Comparison of ENCODE assay signal across 7 cellular contexts in genomic region chr19:40806385-40807146, GRCh38. TPM values are rescaled to one million over a fixed set of nuclear protein-coding genes. Genes with fewer than 3 reads are reported as not detected.
DNase-seq lines count a peak whose midpoint lies in the region; ATAC-seq, FAIRE-seq and TF ChIP-seq lines count a peak whose summit lies in the region.

No MANE protein-coding gene starts in this region.

- CTCF ChIA-PET in H1 (lab: Charles Lee; ENCODE audit: partially characterized antibody), result interaction anchor here (0.8 to 4.4 kb wide), 21 partner anchors 8 to 338 kb away, joined by 3 to 26 read pairs (median 5); partner anchors contain the start of genes EGLN2, NUMBL and RAB4B

- 37% methylated on average over 25 of the region's 26 CpGs; no CpG with 5 or more reads in 1 of the 2 experiments for WGBS in H1 (ENCODE audit: extremely low coverage in 1 of 2, insufficient coverage in 1 of 2, insufficient read length in 1 of 2, insufficient replicate concordance in 2 of 2, low coverage in 1 of 2, low lambda C conversion rate in 2 of 2, missing lambda C conversion rate in 1 of 2), 2 experiments

- H3K9me3 ChIP-seq in H1 (ENCODE audit: insufficient read depth in 2 of 2, low read depth in 1 of 2, low read length in 1 of 2), result no peaks in the 10 kb centered on the region

- H3K56ac ChIP-seq in H1 (replicated peaks; ENCODE audit: insufficient read length, low read depth, low read length), result no peak overlapping the region

- H3K4ac ChIP-seq in H1 (replicated peaks; ENCODE audit: insufficient read length, low read depth, low read length), result no peak overlapping the region

- POLR2A ChIA-PET in H1 (lab: Charles Lee; ENCODE audit: partially characterized antibody), result interaction anchor here (0.5 to 15.7 kb wide), 24 partner anchors 8 to 320 kb away, joined by 3 to 241 read pairs (median 5); partner anchors contain the start of genes ACTMAP, COQ8B, EGLN2 and ITPKC

- TF ChIP-seq CTCF in H1 (IDR thresholded peaks at IDR 0.05; ENCODE audit: control extremely low read depth in 1 of 3, insufficient read depth in 1 of 3, low read depth in 1 of 3, low read length in 3 of 3), result peak; percentile 84 to 98 (median 98)

- H3K14ac ChIP-seq in H1 (ENCODE audit: insufficient read length), result no peak overlapping the region

- FAIRE-seq in H1 (lab: Jason Lieb, UNC), result peak; percentile 77

- H3K79me2 ChIP-seq in H1 (ENCODE audit: control insufficient read depth in 1 of 2, insufficient read depth in 2 of 2, low read length in 2 of 2), result peaks cover 5 to 58% of the 10 kb centered on the region in 2 experiments

- DNase-seq in GM19240 (ENCODE audit: insufficient read length, low spot score) (peak; percentile 70), NCI-H526 treated with DMSO at 0.1 percent for 48 hours (lab: John Stamatoyannopoulos, UW) (peak; percentile 87), H1 (ENCODE audit: low read depth in 1 of 2, low spot score in 2 of 2) (peak; percentile 90 to 95), medulla oblongata (ENCODE audit: extremely low spot score) (peak; percentile 95)
- DNase-seq in activated CD8-positive, alpha-beta memory T cell treated with anti-CD3 and anti-CD28 coated beads, Interleukin-2, amount 50 U/mL, for 4 hours, result peak; percentile 76
- peak; percentile 48 to 63 (median 53) for DNase-seq in stimulated activated CD4-positive, alpha-beta T cell treated with anti-CD3 and anti-CD28 coated beads, TNF-alpha, amount 100 ng/mL, for 1 hour (ENCODE audit: low read depth in 3 of 3, low spot score in 1 of 3)

- H2BK5ac ChIP-seq in H1 (ENCODE audit: low read depth, low read length), result 0 out of 2 replicates have a peak overlapping the region, but pooled peaks have one; percentile 35

- H4K91ac ChIP-seq in H1 (replicated peaks; ENCODE audit: insufficient read length, low read length), result no peak overlapping the region

- peaks cover 7% of the 10 kb centered on the region; the same call in 1 of the 2 replicates for H3K23me2 ChIP-seq in H1 (ENCODE audit: low read depth, low read length)

- no peak overlapping the region for H2BK15ac ChIP-seq in H1 (ENCODE audit: low read length)

- no peak overlapping the region for H2BK20ac ChIP-seq in H1 (ENCODE audit: low read length)

- peaks cover 3 to 53% (median 27%) of the 10 kb centered on the region in 4 experiments for H3K4me1 ChIP-seq in H1 (replicated peaks in 1 of 4; ENCODE audit: control insufficient read depth in 3 of 4, insufficient read depth in 4 of 4, low read length in 3 of 4)

- no peak overlapping the region for H2BK120ac ChIP-seq in H1 (replicated peaks; ENCODE audit: low read depth, low read length)

- H3K23ac ChIP-seq in H1 (ENCODE audit: insufficient read length), result no peak overlapping the region

- H2AK5ac ChIP-seq in H1 (ENCODE audit: low read depth, low read length), result 0 out of 2 replicates have a peak overlapping the region, but pooled peaks have one; percentile 28

- peaks cover 44 to 60% of the 10 kb centered on the region in 2 experiments for H4K20me1 ChIP-seq in H1 (replicated peaks in 1 of 2; ENCODE audit: control insufficient read depth in 1 of 2, insufficient read depth in 2 of 2, low read length in 2 of 2)

- no peak overlapping the region; the same call in 1 of the 2 replicates for H4K8ac ChIP-seq in H1 (ENCODE audit: extremely low read depth, insufficient read depth, low read length)

- H3K4me3 ChIP-seq in H1 (ENCODE audit: extremely low read depth in 1 of 4, insufficient read depth in 2 of 4, low read depth in 3 of 4, low read length in 4 of 4), result peak overlapping the region in 2 of 4 experiments; percentile 22 to 35; a peak in 2 of 8 replicates

- no peak overlapping the region for H3K18ac ChIP-seq in H1 (ENCODE audit: extremely low read depth, low read length)

- peak overlapping the region; percentile 4 to 45 for H3K4me2 ChIP-seq in H1 (ENCODE audit: insufficient read depth in 1 of 2, low read depth in 2 of 2, low read length in 2 of 2)

- TF ChIP-seq RAD21 in H1 (IDR thresholded peaks at IDR 0.05 in 1 of 2, conservative IDR thresholded peaks at IDR 0.05 in 1 of 2; ENCODE audit: low read depth in 2 of 2, low read length in 2 of 2), result peak; percentile 52 to 61

- no peak overlapping the region for H3K27ac ChIP-seq in H1 (ENCODE audit: low read depth, low read length)

- TF ChIP-seq EP300 in H1 (IDR thresholded peaks at IDR 0.05; ENCODE audit: borderline replicate concordance in 1 of 2, low read depth in 2 of 2, low read length in 2 of 2), result peak; percentile 63 to 98

- H2AFZ ChIP-seq in H1 (ENCODE audit: low read length), result no peak overlapping the region

- ATAC-seq in GM21737 (IDR thresholded peaks at IDR 0.05; ENCODE audit: unreplicated experiment), result no peak

- H3K9ac ChIP-seq in H1 (replicated peaks in 1 of 4; ENCODE audit: extremely low read depth in 1 of 4, low read depth in 3 of 4, low read length in 3 of 4), result no peak overlapping the region

- H3K27me3 ChIP-seq in H1 (replicated peaks in 1 of 4; ENCODE audit: control insufficient read depth in 3 of 4, extremely low read depth in 1 of 4, insufficient read depth in 3 of 4, low read length in 3 of 4), result no peaks in the 10 kb centered on the region

- peaks cover 6 to 42% (median 13%) of the 10 kb centered on the region in 4 experiments; a peak in 6 of 8 replicates for H3K36me3 ChIP-seq in H1 (ENCODE audit: control insufficient read depth in 2 of 4, insufficient read depth in 4 of 4, low read length in 3 of 4)

- peaks cover 31% of the 10 kb centered on the region for H3K79me1 ChIP-seq in H1 (ENCODE audit: low read depth, low read length)

- no peak; a peak in 1 of 3 replicates for TF ChIP-seq POLR2A in H1 (IDR thresholded peaks at IDR 0.05; ENCODE audit: control extremely low read depth in 1 of 2, low read depth in 2 of 2, low read length in 2 of 2)

- no peak overlapping the region for H2BK12ac ChIP-seq in H1 (ENCODE audit: low read depth, low read length)

- no peak overlapping the region for H4K5ac ChIP-seq in H1 (ENCODE audit: insufficient read length, low read depth, low read length)

TF ChIP-seq in H1, 55 proteins besides CTCF, POLR2A, EP300 and RAD21 (continues in another document):
- no peak for TF ChIP-seq GTF2F1 (IDR thresholded peaks at IDR 0.05; ENCODE audit: borderline replicate concordance, low read depth, low read length)
- no peak for TF ChIP-seq PHF8 (conservative IDR thresholded peaks at IDR 0.05; ENCODE audit: low read depth, low read length)
- TF ChIP-seq CREB1 (IDR thresholded peaks at IDR 0.05), result peak; percentile 87
- no peak; the same call in 1 of the 2 replicates for TF ChIP-seq SP4 (IDR thresholded peaks at IDR 0.05; ENCODE audit: low read length)

RNA-seq across cellular contexts. Expression of gene EGLN2, which starts 7.6 kb away (rescaled TPM):
- 101 and 103 TPM in 2 replicates for total RNA-seq in H1 (2021; fragmentation: NEBNext Ultra II Directional; extraction: Animal tissue kit (Norgen Biotek cat#: 25700))
- 86.9 and 101 TPM in 2 replicates for polyA plus RNA-seq in H1 (2011; rRNA removed)
- 92.3 TPM for polyA plus RNA-seq in H1 (2011; cell fraction: cytosol; rRNA removed)
- polyA plus RNA-seq in H1 (2011; cell fraction: nucleus; rRNA removed), result 115 TPM
- 67.8 to 136 TPM (median 115 TPM) in 4 replicates for polyA plus RNA-seq in H1 (2012, experiment 1 of 2)
- polyA plus RNA-seq in H1 (2012, experiment 2 of 2), result 88.1 TPM
- polyA plus RNA-seq in H1 (2013, experiment 1 of 2), result 71.6 TPM
- 70.0 TPM for polyA plus RNA-seq in H1 (2013, experiment 2 of 2)
- polyA minus RNA-seq in H1 (2011; rRNA and poly(A)+ RNA removed), result 53.1 and 75.3 TPM in 2 replicates
- polyA minus RNA-seq in H1 (2011; cell fraction: cytosol; rRNA and poly(A)+ RNA removed), result 54.2 TPM
- 66.5 TPM for polyA minus RNA-seq in H1 (2011; cell fraction: nucleus; rRNA and poly(A)+ RNA removed)

RNA-seq across cellular contexts. Expression of gene RAB4B, which starts 28.5 kb away (rescaled TPM):
- 15.8 and 15.9 TPM in 2 replicates for total RNA-seq in H1 (2021; fragmentation: NEBNext Ultra II Directional; extraction: Animal tissue kit (Norgen Biotek cat#: 25700))
- 28.6 and 42.1 TPM in 2 replicates for polyA plus RNA-seq in H1 (2011; rRNA removed)
- 29.6 TPM for polyA plus RNA-seq in H1 (2011; cell fraction: cytosol; rRNA removed)
- 33.6 TPM for polyA plus RNA-seq in H1 (2011; cell fraction: nucleus; rRNA removed)
- 9.8 to 26.8 TPM (median 21.5 TPM) in 4 replicates for polyA plus RNA-seq in H1 (2012, experiment 1 of 2)
- polyA plus RNA-seq in H1 (2012, experiment 2 of 2), result 21.1 TPM
- polyA plus RNA-seq in H1 (2013, experiment 1 of 2), result 11.6 TPM
- polyA plus RNA-seq in H1 (2013, experiment 2 of 2), result 13.2 TPM
- polyA minus RNA-seq in H1 (2011; rRNA and poly(A)+ RNA removed), result 7.0 and 9.0 TPM in 2 replicates
- polyA minus RNA-seq in H1 (2011; cell fraction: cytosol; rRNA and poly(A)+ RNA removed), result 8.1 TPM
- 4.1 TPM for polyA minus RNA-seq in H1 (2011; cell fraction: nucleus; rRNA and poly(A)+ RNA removed)

RNA-seq across cellular contexts. Expression of gene MIA, which starts 31.2 kb away (rescaled TPM):
- total RNA-seq in H1 (2021; fragmentation: NEBNext Ultra II Directional; extraction: Animal tissue kit (Norgen Biotek cat#: 25700)), result not detected in 2 replicates
- not detected in 2 replicates for polyA plus RNA-seq in H1 (2011; rRNA removed)
- not detected for polyA plus RNA-seq in H1 (2011; cell fraction: cytosol; rRNA removed)
- 1.3 TPM for polyA plus RNA-seq in H1 (2011; cell fraction: nucleus; rRNA removed)
- polyA plus RNA-seq in H1 (2012, experiment 1 of 2), result 0.56 TPM in 1 of 4 replicates, not detected in the others
- not detected for polyA plus RNA-seq in H1 (2012, experiment 2 of 2)
- polyA plus RNA-seq in H1 (2013, experiment 1 of 2), result 0.26 TPM
- polyA plus RNA-seq in H1 (2013, experiment 2 of 2), result 0.11 TPM
- polyA minus RNA-seq in H1 (2011; rRNA and poly(A)+ RNA removed), result not detected in 2 replicates
- polyA minus RNA-seq in H1 (2011; cell fraction: cytosol; rRNA and poly(A)+ RNA removed), result not detected
- polyA minus RNA-seq in H1 (2011; cell fraction: nucleus; rRNA and poly(A)+ RNA removed), result not detected

RNA-seq across cellular contexts. Expression of gene CYP2A6, which starts 43.7 kb away (rescaled TPM):
- not detected in 2 replicates for total RNA-seq in H1 (2021; fragmentation: NEBNext Ultra II Directional; extraction: Animal tissue kit (Norgen Biotek cat#: 25700))
- polyA plus RNA-seq in H1 (2011; rRNA removed), result 0.33 and 0.46 TPM in 2 replicates
- polyA plus RNA-seq in H1 (2011; cell fraction: cytosol; rRNA removed), result 0.14 TPM
- 0.37 TPM for polyA plus RNA-seq in H1 (2011; cell fraction: nucleus; rRNA removed)
- 0.20 to 0.60 TPM (median 0.29 TPM) in 3 of 4 replicates, not detected in the other for polyA plus RNA-seq in H1 (2012, experiment 1 of 2)
- polyA plus RNA-seq in H1 (2012, experiment 2 of 2), result 0.18 TPM
- polyA plus RNA-seq in H1 (2013, experiment 1 of 2), result 0.10 TPM
- not detected for polyA plus RNA-seq in H1 (2013, experiment 2 of 2)
- 0.73 TPM in 1 of 2 replicates, not detected in the other for polyA minus RNA-seq in H1 (2011; rRNA and poly(A)+ RNA removed)
- not detected for polyA minus RNA-seq in H1 (2011; cell fraction: cytosol; rRNA and poly(A)+ RNA removed)
- not detected for polyA minus RNA-seq in H1 (2011; cell fraction: nucleus; rRNA and poly(A)+ RNA removed)

RNA-seq across cellular contexts. Expression of gene SNRPA, which starts 55.6 kb away (rescaled TPM):
- total RNA-seq in H1 (2021; fragmentation: NEBNext Ultra II Directional; extraction: Animal tissue kit (Norgen Biotek cat#: 25700)), result 201 and 220 TPM in 2 replicates
- polyA plus RNA-seq in H1 (2011; rRNA removed), result 202 and 283 TPM in 2 replicates
- polyA plus RNA-seq in H1 (2011; cell fraction: cytosol; rRNA removed), result 244 TPM
- 580 TPM for polyA plus RNA-seq in H1 (2011; cell fraction: nucleus; rRNA removed)
- polyA plus RNA-seq in H1 (2012, experiment 1 of 2), result 183 to 289 TPM (median 274 TPM) in 4 replicates
- 187 TPM for polyA plus RNA-seq in H1 (2012, experiment 2 of 2)
- polyA plus RNA-seq in H1 (2013, experiment 1 of 2), result 254 TPM
- polyA plus RNA-seq in H1 (2013, experiment 2 of 2), result 247 TPM
- 310 and 364 TPM in 2 replicates for polyA minus RNA-seq in H1 (2011; rRNA and poly(A)+ RNA removed)
- polyA minus RNA-seq in H1 (2011; cell fraction: cytosol; rRNA and poly(A)+ RNA removed), result 247 TPM
- 135 TPM for polyA minus RNA-seq in H1 (2011; cell fraction: nucleus; rRNA and poly(A)+ RNA removed)
